16 cellular contexts compared by ENCODE assay signal in the genomic region with DNA sequence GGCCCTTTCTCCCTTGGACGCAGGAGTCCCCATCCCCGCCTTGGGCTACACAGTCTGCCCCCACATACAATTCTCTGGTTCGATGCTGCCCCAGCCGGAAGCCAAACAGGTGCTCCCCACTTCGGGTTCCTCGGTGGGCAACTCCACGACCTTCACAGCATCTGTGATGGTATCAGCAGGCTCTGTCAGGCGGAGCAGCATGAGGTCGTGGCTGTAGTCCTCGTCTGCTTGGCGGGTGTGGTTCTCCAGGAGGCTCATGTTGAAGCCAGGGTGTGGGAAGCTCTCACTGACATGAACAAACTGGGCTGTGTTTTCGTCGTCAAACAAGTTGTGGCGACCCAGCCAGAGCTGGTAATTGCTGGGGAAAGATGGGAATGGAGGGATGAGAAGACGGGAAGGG. TPM values are rescaled to one million over a fixed set of nuclear protein-coding genes. Genes with fewer than 3 reads are reported as not detected.
DNase-seq lines count a peak whose midpoint lies in the region; ATAC-seq and TF ChIP-seq lines count a peak whose summit lies in the region.
"Had no signal": no experiment of that assay in that cellular context is flagged by ENCODE, and none has a peak within 500 bp of the region (broad histone marks: within the 10 kb centered on the region; RNA-seq: fewer than 3 reads in every experiment).

No MANE protein-coding gene starts in this region.

- H3K9me3 ChIP-seq in left ventricle myocardium inferior (replicated peaks) (no peaks in the 10 kb centered on the region), OCI-LY7 (ENCODE audit: low read length) (no peaks in the 10 kb centered on the region)
- H3K9me3 ChIP-seq: thoracic aorta had no signal

- H3K4me2 ChIP-seq in OCI-LY7 (ENCODE audit: low read length), result peak overlapping the region; percentile 37; the same call in 1 of the 2 replicates

- ATAC-seq in Right ventricle myocardium superior (ENCODE audit: poor library complexity), result no peak
- no peak for ATAC-seq in activated CD4-positive, CD25-positive, alpha-beta regulatory T cell treated with anti-CD3 and anti-CD28 coated beads, Interleukin-2, amount 50 U/mL, for 24 hours

- TF ChIP-seq CTCF in left ventricle myocardium inferior (IDR thresholded peaks at IDR 0.05; ENCODE audit: borderline replicate concordance), result no peak
- no peak for TF ChIP-seq CTCF in OCI-LY7 (conservative IDR thresholded peaks at IDR 0.05; ENCODE audit: low read length)
- no peak for TF ChIP-seq CTCF in epithelial cell of esophagus (IDR thresholded peaks at IDR 0.05; ENCODE audit: insufficient read depth, low read depth, low read length, missing control alignments)
- no peak for TF ChIP-seq CTCF in type B pancreatic cell (conservative IDR thresholded peaks at IDR 0.05)

- H3K4me3 ChIP-seq in left ventricle myocardium inferior, result peak overlapping the region; percentile 39
- no peak overlapping the region for H3K4me3 ChIP-seq in OCI-LY7 (ENCODE audit: low read depth, low read length, poor library complexity, severe bottlenecking)
- H3K4me3 ChIP-seq in epithelial cell of esophagus (ENCODE audit: low read length), result no peak overlapping the region
- H3K4me3 ChIP-seq: thoracic aorta had no signal

- no peak overlapping the region for H2AFZ ChIP-seq in OCI-LY7 (ENCODE audit: low read length)

- peaks cover 84% of the 10 kb centered on the region for H3K27me3 Mint-ChIP-seq in type B pancreatic cell

- H3K79me2 ChIP-seq in OCI-LY7 (ENCODE audit: insufficient read depth, low read depth, low read length), result no peaks in the 10 kb centered on the region

- H3K27me3 ChIP-seq in left ventricle myocardium inferior (ENCODE audit: low read depth), result peaks cover 100% of the 10 kb centered on the region

- H4K20me1 ChIP-seq in OCI-LY7 (ENCODE audit: insufficient read depth, low read length), result no peaks in the 10 kb centered on the region

- H3K27ac Mint-ChIP-seq in type B pancreatic cell, result peak overlapping the region; percentile 2

- H3K4me1 ChIP-seq in left ventricle myocardium inferior, result peaks cover 19% of the 10 kb centered on the region
- H3K4me1 ChIP-seq in OCI-LY7 (ENCODE audit: insufficient read depth, low read length, poor library complexity, severe bottlenecking), result peaks cover 30% of the 10 kb centered on the region

- H3K36me3 Mint-ChIP-seq in type B pancreatic cell, result no peaks in the 10 kb centered on the region

- BruUV-seq in OCI-LY7 (replicated peaks; lab: Mats Ljungman, UMichigan), result no TSS peak

- intact Hi-C loops in left ventricle myocardium inferior (cut with micrococcal nuclease) (no loop called here), Right ventricle myocardium superior (cut with DNase I) (no loop called here), OCI-LY7 (cut with micrococcal nuclease; ENCODE audit: unreplicated experiment) (no loop called here)

- peak overlapping the region; percentile 52 for H3K4me3 Mint-ChIP-seq in type B pancreatic cell

- no peaks in the 10 kb centered on the region for H3K36me3 ChIP-seq in left ventricle myocardium inferior
- H3K36me3 ChIP-seq in OCI-LY7 (ENCODE audit: insufficient read depth, low read length), result no peaks in the 10 kb centered on the region
- H3K36me3 ChIP-seq: thoracic aorta had no signal

- CTCF ChIA-PET in OCI-LY7 (lab: Charles Lee; ENCODE audit: unreplicated experiment), result interaction anchor here (1.0 kb wide), 1 partner anchor 97 kb away, joined by 3 read pairs; a partner anchor contains a TSS

- peaks cover 13% of the 10 kb centered on the region for H3K4me1 Mint-ChIP-seq in type B pancreatic cell (ENCODE audit: unreplicated experiment)

- H3K27ac ChIP-seq in left ventricle myocardium inferior (replicated peaks) (no peak overlapping the region), OCI-LY7 (ENCODE audit: low read depth, low read length, poor library complexity, severe bottlenecking) (no peak overlapping the region)
- H3K27ac ChIP-seq: thoracic aorta had no signal

- no peaks in the 10 kb centered on the region for H3K9me2 ChIP-seq in OCI-LY7 (ENCODE audit: insufficient read depth, low read length)

- POLR2A ChIA-PET in OCI-LY7 (lab: Charles Lee), result no interaction called here

- DNase-seq in left ventricle myocardium inferior (no peak), Right ventricle myocardium superior (no peak), OCI-LY7 (ENCODE audit: low spot score) (peak; percentile 22), epithelial cell of esophagus (ENCODE audit: low read depth) (peak; percentile 6), type B pancreatic cell (ENCODE audit: extremely low spot score, unreplicated experiment) (no peak), NCI-H524 (lab: John Stamatoyannopoulos, UW) (no peak), CD1c-positive myeloid dendritic cell (ENCODE audit: extremely low spot score) (no peak)
- DNase-seq: caudate nucleus; COR-L47; left cardiac atrium; NCI-H1694 treated with DMSO at 0.1 percent for 48 hours; stimulated activated CD4-positive, alpha-beta T cell treated with anti-CD3 and anti-CD28 coated beads, Interleukin-4, amount 100 ng/mL, for 4 hours; T-helper 9 cell had no signal

- H3K9me3 Mint-ChIP-seq in type B pancreatic cell, result peaks cover 5% of the 10 kb centered on the region

RNA-seq across cellular contexts. Expression of a gene that starts 3.5 kb away (rescaled TPM):
- total RNA-seq in left ventricle myocardium inferior (0.41 TPM), Right ventricle myocardium superior (not detected), OCI-LY7 (2022) (3.4 and 5.1 TPM in 2 replicates), type B pancreatic cell (ENCODE audit: low replicate concordance) (1.5 and 2.9 TPM in 2 replicates)
- not detected in 2 replicates for total RNA-seq in OCI-LY7 (2014; rRNA removed; shearing (Covaris generic))
- total RNA-seq: thoracic aorta had no signal

RNA-seq across cellular contexts. Expression of a gene that starts 13.3 kb away (rescaled TPM):
- not detected for total RNA-seq in left ventricle myocardium inferior
- not detected for total RNA-seq in Right ventricle myocardium superior
- total RNA-seq in OCI-LY7 (2014; rRNA removed; shearing (Covaris generic)), result not detected in 2 replicates
- not detected in 2 replicates for total RNA-seq in OCI-LY7 (2022)
- 0.26 TPM in 1 of 2 replicates, not detected in the other for total RNA-seq in type B pancreatic cell (ENCODE audit: low replicate concordance)
- total RNA-seq: left cardiac atrium, posterior vena cava, thoracic aorta had no signal

RNA-seq across cellular contexts. Expression of a gene that starts 29.9 kb away (rescaled TPM):
- total RNA-seq in left ventricle myocardium inferior (not detected), Right ventricle myocardium superior (not detected), OCI-LY7 (2022) (not detected in 2 replicates), type B pancreatic cell (ENCODE audit: low replicate concordance) (not detected in 2 replicates)
- total RNA-seq in OCI-LY7 (2014; rRNA removed; shearing (Covaris generic)), result not detected in 2 replicates
- total RNA-seq: left cardiac atrium, posterior vena cava, thoracic aorta had no signal

RNA-seq across cellular contexts. Expression of a gene that starts 34.6 kb away (rescaled TPM):
- not detected for total RNA-seq in left ventricle myocardium inferior
- not detected for total RNA-seq in Right ventricle myocardium superior
- not detected in 2 replicates for total RNA-seq in OCI-LY7 (2014; rRNA removed; shearing (Covaris generic))
- not detected in 2 replicates for total RNA-seq in OCI-LY7 (2022)
- total RNA-seq in type B pancreatic cell (ENCODE audit: low replicate concordance), result not detected in 2 replicates
- total RNA-seq: left cardiac atrium, posterior vena cava, thoracic aorta had no signal

RNA-seq across cellular contexts. Expression of a gene that starts 49.8 kb away (rescaled TPM):
- total RNA-seq in left ventricle myocardium inferior (not detected), Right ventricle myocardium superior (not detected), OCI-LY7 (2022) (not detected in 2 replicates), type B pancreatic cell (ENCODE audit: low replicate concordance) (not detected in 2 replicates)
- total RNA-seq in OCI-LY7 (2014; rRNA removed; shearing (Covaris generic)), result not detected in 2 replicates
- total RNA-seq: left cardiac atrium, posterior vena cava, thoracic aorta had no signal

Comparison
In these comparisons a context has a peak if more than half of its experiments do, and no peak if none do; other contexts are left out.
1. DNase-seq: peak in OCI-LY7 (single experiment) and epithelial cell of esophagus (single experiment); none in left ventricle myocardium inferior (single experiment), Right ventricle myocardium superior (single experiment), type B pancreatic cell (single experiment), NCI-H524 (0 of 2) and CD1c-positive myeloid dendritic cell (single experiment).